In the genomic region with DNA sequence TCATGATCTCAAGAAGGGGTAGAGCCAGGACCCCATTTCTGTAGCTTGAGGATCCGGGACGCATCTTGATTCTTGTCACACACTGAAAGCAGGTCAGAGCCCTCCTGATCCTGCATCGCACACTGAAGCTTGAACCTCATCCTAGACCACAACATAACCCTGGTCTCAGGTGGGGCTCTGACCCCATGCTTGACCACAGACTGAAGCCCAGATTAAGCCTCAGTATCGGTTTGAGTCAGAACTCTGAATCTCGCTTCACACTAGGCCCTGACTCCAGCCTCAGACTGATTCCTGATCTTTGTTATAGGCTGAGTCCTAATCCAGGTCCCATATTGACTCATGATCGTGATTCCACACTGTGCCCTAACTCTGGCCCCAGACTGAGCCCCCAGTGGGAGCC, we compare ENCODE assay signal across 1 cellular context.
TF ChIP-seq lines count a peak whose summit lies in the region.

No MANE protein-coding gene starts in this region.

TF ChIP-seq in GM12878, 131 proteins besides CTCF, POLR2A, EP300 and RAD21 (continued from another document):
- TF ChIP-seq RAD51 (IDR thresholded peaks at IDR 0.05) = no peak
TF ChIP-seq in GM12878: peak in this region for 7.
